Comparison of ENCODE assay signal across 17 cellular contexts in the genomic region with DNA sequence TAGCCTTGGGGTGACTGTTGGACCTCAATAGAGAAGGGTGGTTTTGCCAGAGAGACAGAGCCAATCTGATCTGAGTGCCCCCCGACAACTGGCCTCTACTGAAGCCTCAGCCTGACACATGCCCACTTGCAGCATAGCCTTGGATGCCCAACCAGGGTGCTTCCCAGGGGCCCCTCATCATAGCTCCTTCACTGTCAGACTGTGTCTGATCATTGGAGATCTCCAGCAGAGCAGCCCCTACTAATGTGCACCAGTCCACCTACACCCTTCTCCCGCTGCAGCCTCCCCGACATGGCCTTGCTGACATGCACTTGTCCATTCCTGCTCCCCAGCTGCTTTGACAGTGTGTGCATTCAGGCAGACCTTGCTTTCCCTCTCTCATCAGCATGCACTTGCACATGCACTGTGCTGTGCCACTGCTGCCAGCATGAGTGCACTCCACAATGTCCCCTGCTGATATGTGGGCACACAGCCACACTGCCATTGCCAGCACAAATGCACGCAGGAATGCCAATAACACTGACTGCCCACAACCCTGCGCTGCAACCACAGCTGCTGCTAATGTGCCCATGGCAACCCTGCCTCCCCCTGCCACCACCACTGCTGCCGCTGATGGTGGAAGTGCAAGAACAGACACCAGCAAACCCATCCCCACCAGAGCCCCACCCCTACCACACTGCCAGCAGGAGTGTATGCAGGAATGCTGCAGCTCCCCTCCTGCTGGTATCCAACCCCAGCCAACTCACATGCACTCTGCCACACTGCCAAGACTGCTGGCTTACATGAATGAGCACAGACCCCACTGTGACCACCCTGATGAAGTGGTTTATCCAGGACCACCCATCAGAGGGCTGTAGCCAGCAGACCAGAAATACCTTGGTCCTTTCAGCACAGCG.
"Had no signal": no experiment of that assay in that cellular context is flagged by ENCODE, and none has a peak within 500 bp of the region (broad histone marks: within the 10 kb centered on the region; RNA-seq: fewer than 3 reads in every experiment).

No MANE protein-coding gene starts in this region.

- H3K4me1 ChIP-seq: gastrocnemius medialis, upper lobe of right lung had no signal

- H3K27ac Mint-ChIP-seq: activated naive CD8-positive, alpha-beta T cell treated with anti-CD3 and anti-CD28 coated beads, Interleukin-2, amount 50 U/mL, for 24 hours; immature natural killer cell; naive thymus-derived CD8-positive, alpha-beta T cell; stimulated activated naive CD8-positive, alpha-beta T cell treated with anti-CD3 and anti-CD28 coated beads, Interleukin-15, Interleukin-2, amounts not matched to agents 100 ng/mL and 50 ng/mL, for 24 hours; T-helper 2 cell treated with Interferon-gamma antibody and Interleukin-4, amounts not matched to agents 5 μg/mL and 100 μg/mL, for 36 hours had no signal

- H3K36me3 ChIP-seq: gastrocnemius medialis, upper lobe of right lung had no signal

- H3K4me3 ChIP-seq: coronary artery, gastrocnemius medialis, upper lobe of right lung had no signal

- H3K27ac ChIP-seq: coronary artery, gastrocnemius medialis, upper lobe of right lung had no signal

- H3K27me3 ChIP-seq: gastrocnemius medialis, upper lobe of right lung had no signal

- H3K27me3 Mint-ChIP-seq: stimulated activated naive CD8-positive, alpha-beta T cell treated with anti-CD3 and anti-CD28 coated beads, Interleukin-15, Interleukin-2, amounts not matched to agents 100 ng/mL and 50 ng/mL, for 24 hours had no signal

- H3K36me3 Mint-ChIP-seq: immature natural killer cell; naive thymus-derived CD8-positive, alpha-beta T cell had no signal

- H3K9me3 ChIP-seq: gastrocnemius medialis, upper lobe of right lung had no signal

- ATAC-seq: activated naive CD8-positive, alpha-beta T cell treated with anti-CD3 and anti-CD28 coated beads, Interleukin-2, amount 50 U/mL, for 24 hours; gastrocnemius medialis; naive thymus-derived CD8-positive, alpha-beta T cell; upper lobe of right lung had no signal

- H3K9me3 Mint-ChIP-seq: stimulated activated naive CD8-positive, alpha-beta T cell treated with anti-CD3 and anti-CD28 coated beads, Interleukin-15, Interleukin-2, amounts not matched to agents 100 ng/mL and 50 ng/mL, for 24 hours; T-helper 2 cell treated with Interferon-gamma antibody and Interleukin-4, amounts not matched to agents 5 μg/mL and 100 μg/mL, for 36 hours had no signal

- DNase-seq: activated CD4-positive, alpha-beta T cell treated with anti-CD3 and anti-CD28 coated beads, Interleukin-2, amount 50 U/mL, for 48 hours; activated CD4-positive, CD25-positive, alpha-beta regulatory T cell treated with anti-CD3 and anti-CD28 coated beads, Interleukin-2, amount 50 U/mL, for 72 hours; activated CD8-positive, alpha-beta memory T cell treated with anti-CD3 and anti-CD28 coated beads, Interleukin-2, amount 50 U/mL, for 4 hours; activated naive CD4-positive, alpha-beta T cell treated with Interleukin-2 at 50 U/mL for 16 hours; activated naive CD8-positive, alpha-beta T cell treated with anti-CD3 and anti-CD28 coated beads, Interleukin-2, amount 50 U/mL, for 24 hours; effector CD4-positive, alpha-beta T cell; gastrocnemius medialis; immature natural killer cell; naive thymus-derived CD8-positive, alpha-beta T cell; occipital lobe; stimulated activated CD4-positive, alpha-beta T cell treated with anti-CD3 and anti-CD28 coated beads, Interleukin-15, amount 100 ng/mL, for 24 hours; stimulated activated CD4-positive, alpha-beta T cell treated with anti-CD3 and anti-CD28 coated beads, Interleukin-4, amount 100 ng/mL, for 24 hours; SW 1271; upper lobe of right lung had no signal

- H3K4me1 Mint-ChIP-seq: activated naive CD8-positive, alpha-beta T cell treated with anti-CD3 and anti-CD28 coated beads, Interleukin-2, amount 50 U/mL, for 24 hours; immature natural killer cell; naive thymus-derived CD8-positive, alpha-beta T cell had no signal

- H3K4me3 Mint-ChIP-seq: activated naive CD8-positive, alpha-beta T cell treated with anti-CD3 and anti-CD28 coated beads, Interleukin-2, amount 50 U/mL, for 24 hours; immature natural killer cell; naive thymus-derived CD8-positive, alpha-beta T cell; stimulated activated naive CD8-positive, alpha-beta T cell treated with anti-CD3 and anti-CD28 coated beads, Interleukin-15, Interleukin-2, amounts not matched to agents 100 ng/mL and 50 ng/mL, for 24 hours; T-helper 2 cell treated with Interferon-gamma antibody and Interleukin-4, amounts not matched to agents 5 μg/mL and 100 μg/mL, for 36 hours had no signal
